ENCODE assay signal across 14 cellular contexts in the genomic region with DNA sequence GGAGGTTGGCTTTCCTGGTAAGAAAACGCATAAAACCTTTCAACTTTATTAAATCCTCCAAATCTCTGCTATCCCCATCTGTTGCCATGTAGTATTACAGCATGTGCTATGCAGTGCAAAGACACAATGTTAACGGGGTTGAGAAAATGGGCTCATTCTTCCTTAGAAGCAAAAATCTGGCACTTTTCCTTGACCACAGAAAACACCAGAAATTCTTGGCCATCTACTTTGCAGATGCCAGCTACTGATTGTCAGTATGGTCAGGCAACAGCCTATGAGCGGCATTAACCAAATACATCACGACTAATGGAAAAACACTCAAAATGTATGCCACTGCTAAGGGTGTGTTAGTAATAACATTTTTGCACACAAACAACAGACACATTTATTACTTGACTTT.
"Had no signal": no experiment of that assay in that cellular context is flagged by ENCODE, and none has a peak within 500 bp of the region (broad histone marks: within the 10 kb centered on the region; RNA-seq: fewer than 3 reads in every experiment).

No MANE protein-coding gene starts in this region.

- FAIRE-seq: kidney, urothelium cell line had no signal

- H3K27me3 Mint-ChIP-seq: activated naive CD8-positive, alpha-beta T cell treated with anti-CD3 and anti-CD28 coated beads for 36 hours; stimulated activated naive CD8-positive, alpha-beta T cell treated with anti-CD3 and anti-CD28 coated beads, Interleukin-15, amount 100 ng/mL, for 72 hours had no signal

- H3K4me1 ChIP-seq: esophagus squamous epithelium, gastrocnemius medialis, left ventricle myocardium inferior had no signal

- H3K36me3 ChIP-seq: esophagus squamous epithelium, gastrocnemius medialis, left ventricle myocardium inferior, thoracic aorta had no signal

- H3K27ac ChIP-seq: esophagus squamous epithelium, gastrocnemius medialis, left ventricle myocardium inferior, thoracic aorta had no signal

- H3K9me3 ChIP-seq: esophagus squamous epithelium, gastrocnemius medialis, left ventricle myocardium inferior, thoracic aorta had no signal

- DNase-seq: activated CD4-positive, alpha-beta T cell treated with anti-CD3 and anti-CD28 coated beads for 1 hour; activated CD4-positive, alpha-beta T cell treated with anti-CD3 and anti-CD28 coated beads, Interleukin-2, amount 50 U/mL, for 48 hours; activated gamma-delta T cell; activated naive CD8-positive, alpha-beta T cell treated with anti-CD3 and anti-CD28 coated beads for 36 hours; activated T-cell treated with anti-CD3 and anti-CD28 coated beads, Interleukin-2, amount 50 U/mL, for 48 hours; esophagus squamous epithelium; gastrocnemius medialis; kidney; left ventricle myocardium inferior; nephron progenitor cell; stimulated activated CD4-positive, alpha-beta T cell treated with anti-CD3 and anti-CD28 coated beads, Interleukin-4, amount 100 ng/mL, for 4 hours; stimulated activated naive CD8-positive, alpha-beta T cell treated with anti-CD3 and anti-CD28 coated beads, Interleukin-15, amount 100 ng/mL, for 72 hours had no signal

- H3K4me1 Mint-ChIP-seq: nephron progenitor cell had no signal

- H3K4me3 ChIP-seq: esophagus squamous epithelium, gastrocnemius medialis, left ventricle myocardium inferior, thoracic aorta had no signal

- H3K4me3 Mint-ChIP-seq: activated naive CD8-positive, alpha-beta T cell treated with anti-CD3 and anti-CD28 coated beads for 36 hours; nephron progenitor cell; stimulated activated naive CD8-positive, alpha-beta T cell treated with anti-CD3 and anti-CD28 coated beads, Interleukin-15, amount 100 ng/mL, for 72 hours had no signal

- H3K9me3 Mint-ChIP-seq: nephron progenitor cell had no signal

- H3K27me3 ChIP-seq: esophagus squamous epithelium, gastrocnemius medialis had no signal

- H3K27ac Mint-ChIP-seq: activated naive CD8-positive, alpha-beta T cell treated with anti-CD3 and anti-CD28 coated beads for 36 hours; nephron progenitor cell; stimulated activated naive CD8-positive, alpha-beta T cell treated with anti-CD3 and anti-CD28 coated beads, Interleukin-15, amount 100 ng/mL, for 72 hours had no signal
